In genomic region chr9:36716496-36716895, GRCh38 we compare ENCODE assay signal across 31 cellular contexts.
"Had no signal": no experiment of that assay in that cellular context is flagged by ENCODE, and none has a peak within 500 bp of the region (broad histone marks: within the 10 kb centered on the region; RNA-seq: fewer than 3 reads in every experiment).

No MANE protein-coding gene starts in this region.

- H3K36me3 ChIP-seq: adrenal gland, ascending aorta, colonic mucosa, gastrocnemius medialis, heart left ventricle had no signal

- H3K27me3 Mint-ChIP-seq: activated naive CD8-positive, alpha-beta T cell treated with anti-CD3 and anti-CD28 coated beads for 36 hours; activated naive CD8-positive, alpha-beta T cell treated with anti-CD3 and anti-CD28 coated beads, Interleukin-2, amount 50 U/mL, for 24 hours had no signal

- H3K27me3 ChIP-seq: ascending aorta, colonic mucosa, gastrocnemius medialis had no signal

- H3K9me3 ChIP-seq: adrenal gland, ascending aorta, colonic mucosa, gastrocnemius medialis, heart left ventricle had no signal

- H3K36me3 Mint-ChIP-seq: activated CD4-positive, alpha-beta memory T cell treated with anti-CD3 and anti-CD28 coated beads for 36 hours; activated CD8-positive, alpha-beta memory T cell treated with anti-CD3 and anti-CD28 coated beads, Interleukin-2, amount 10 ng/mL, durations not matched to agents 7 days and 5 days; activated naive CD8-positive, alpha-beta T cell treated with anti-CD3 and anti-CD28 coated beads for 36 hours; WTC11 had no signal

- H3K4me3 ChIP-seq: adrenal gland, ascending aorta, colonic mucosa, gastrocnemius medialis, heart left ventricle had no signal

- H3K27ac Mint-ChIP-seq: activated CD4-positive, alpha-beta memory T cell treated with anti-CD3 and anti-CD28 coated beads for 36 hours; activated CD8-positive, alpha-beta memory T cell treated with anti-CD3 and anti-CD28 coated beads, Interleukin-2, amount 10 ng/mL, durations not matched to agents 7 days and 5 days; activated CD8-positive, alpha-beta T cell treated with anti-CD3 and anti-CD28 coated beads, Interleukin-2, amount 10 ng/mL, durations not matched to agents 7 days and 5 days; activated naive CD4-positive, alpha-beta T cell treated with anti-CD3 and anti-CD28 coated beads for 36 hours; activated naive CD4-positive, alpha-beta T cell treated with anti-CD3 and anti-CD28 coated beads, Interleukin-2, amount 50 U/mL, for 24 hours; activated naive CD8-positive, alpha-beta T cell treated with anti-CD3 and anti-CD28 coated beads for 36 hours; activated naive CD8-positive, alpha-beta T cell treated with anti-CD3 and anti-CD28 coated beads, Interleukin-2, amount 50 U/mL, for 24 hours; activated T-helper 1 cell treated with anti-CD3 and anti-CD28 coated beads, Interleukin-12 subunit alpha, Interleukin-12 subunit beta, Interleukin-2, Interleukin-4 antibody, amounts not matched to agents 30 ng/mL and 10 ng/mL and 1 ng/mL, durations not matched to agents 14 hours and 24 hours and 36 hours; activated T-helper 2 cell treated with anti-CD3 and anti-CD28 coated beads, Interferon-gamma antibody, Interleukin-2, Interleukin-4, amounts not matched to agents 10 μg/mL and 5 μg/mL and 100 μg/mL, durations not matched to agents 14 hours and 24 hours and 36 hours; WTC11 had no signal

- DNase-seq: activated CD4-positive, alpha-beta memory T cell treated with anti-CD3 and anti-CD28 coated beads for 36 hours; activated CD4-positive, alpha-beta T cell treated with anti-CD3 and anti-CD28 coated beads for 48 hours; activated CD4-positive, alpha-beta T cell treated with anti-CD3 and anti-CD28 coated beads, Interleukin-2, amount 50 U/mL, for 1 hour; activated CD8-positive, alpha-beta memory T cell treated with anti-CD3 and anti-CD28 coated beads, Interleukin-2, amount 10 ng/mL, durations not matched to agents 7 days and 5 days; activated CD8-positive, alpha-beta memory T cell treated with anti-CD3 and anti-CD28 coated beads, Interleukin-2, amount 50 U/mL, for 4 hours; activated CD8-positive, alpha-beta T cell treated with anti-CD3 and anti-CD28 coated beads, Interleukin-2, amount 10 ng/mL, durations not matched to agents 7 days and 5 days; activated effector memory CD4-positive, alpha-beta T cell treated with anti-CD3 and anti-CD28 coated beads, Interleukin-2, amount 50 U/mL, for 16 hours; activated naive CD4-positive, alpha-beta T cell treated with anti-CD3 and anti-CD28 coated beads for 36 hours; activated naive CD8-positive, alpha-beta T cell treated with anti-CD3 and anti-CD28 coated beads for 36 hours; activated naive CD8-positive, alpha-beta T cell treated with anti-CD3 and anti-CD28 coated beads, Interleukin-2, amount 50 U/mL, for 24 hours; activated T-cell treated with anti-CD3 and anti-CD28 coated beads, Interleukin-2, amount 50 U/mL, for 1 hour; activated T-cell treated with anti-CD3 and anti-CD28 coated beads, Interleukin-2, amount 50 U/mL, for 48 hours; adrenal gland; caudate nucleus; colonic mucosa; effector CD8-positive, alpha-beta T cell; foreskin keratinocyte; gastrocnemius medialis; glutamatergic neuron; heart left ventricle; T-helper 2 cell had no signal

- H3K4me1 ChIP-seq: adrenal gland, ascending aorta, colonic mucosa, foreskin keratinocyte, gastrocnemius medialis, heart left ventricle had no signal

- H3K4me1 Mint-ChIP-seq: activated CD8-positive, alpha-beta memory T cell treated with anti-CD3 and anti-CD28 coated beads, Interleukin-2, amount 10 ng/mL, durations not matched to agents 7 days and 5 days; activated naive CD4-positive, alpha-beta T cell treated with anti-CD3 and anti-CD28 coated beads, Interleukin-2, amount 50 U/mL, for 24 hours; activated naive CD8-positive, alpha-beta T cell treated with anti-CD3 and anti-CD28 coated beads for 36 hours; activated naive CD8-positive, alpha-beta T cell treated with anti-CD3 and anti-CD28 coated beads, Interleukin-2, amount 50 U/mL, for 24 hours; WTC11 had no signal

- H3K9me3 Mint-ChIP-seq: activated CD4-positive, alpha-beta memory T cell treated with anti-CD3 and anti-CD28 coated beads for 36 hours; activated naive CD4-positive, alpha-beta T cell treated with anti-CD3 and anti-CD28 coated beads for 36 hours; activated T-helper 1 cell treated with anti-CD3 and anti-CD28 coated beads, Interleukin-12 subunit alpha, Interleukin-12 subunit beta, Interleukin-2, Interleukin-4 antibody, amounts not matched to agents 30 ng/mL and 10 ng/mL and 1 ng/mL, durations not matched to agents 14 hours and 24 hours and 36 hours; activated T-helper 2 cell treated with anti-CD3 and anti-CD28 coated beads, Interferon-gamma antibody, Interleukin-2, Interleukin-4, amounts not matched to agents 10 μg/mL and 5 μg/mL and 100 μg/mL, durations not matched to agents 14 hours and 24 hours and 36 hours had no signal

- H3K4me3 Mint-ChIP-seq: activated CD4-positive, alpha-beta memory T cell treated with anti-CD3 and anti-CD28 coated beads for 36 hours; activated CD8-positive, alpha-beta memory T cell treated with anti-CD3 and anti-CD28 coated beads, Interleukin-2, amount 10 ng/mL, durations not matched to agents 7 days and 5 days; activated CD8-positive, alpha-beta T cell treated with anti-CD3 and anti-CD28 coated beads, Interleukin-2, amount 10 ng/mL, durations not matched to agents 7 days and 5 days; activated naive CD4-positive, alpha-beta T cell treated with anti-CD3 and anti-CD28 coated beads for 36 hours; activated naive CD4-positive, alpha-beta T cell treated with anti-CD3 and anti-CD28 coated beads, Interleukin-2, amount 50 U/mL, for 24 hours; activated naive CD8-positive, alpha-beta T cell treated with anti-CD3 and anti-CD28 coated beads for 36 hours; activated naive CD8-positive, alpha-beta T cell treated with anti-CD3 and anti-CD28 coated beads, Interleukin-2, amount 50 U/mL, for 24 hours; activated T-helper 1 cell treated with anti-CD3 and anti-CD28 coated beads, Interleukin-12 subunit alpha, Interleukin-12 subunit beta, Interleukin-2, Interleukin-4 antibody, amounts not matched to agents 30 ng/mL and 10 ng/mL and 1 ng/mL, durations not matched to agents 14 hours and 24 hours and 36 hours; WTC11 had no signal

- H3K27ac ChIP-seq: adrenal gland, ascending aorta, colonic mucosa, epithelial cell of prostate, foreskin keratinocyte, gastrocnemius medialis, heart left ventricle, VCaP had no signal

- FAIRE-seq: endometrium, endothelial cell of umbilical vein, TTC549 had no signal
